In genomic region chr1:156123356-156124196, GRCh38 we compare ENCODE assay signal across 1 cellular context.
A peak's percentile ranks its signal among the peaks of the same experiment; 100 is the strongest.
TF ChIP-seq lines count a peak whose summit lies in the region.

No MANE protein-coding gene starts in this region.

TF ChIP-seq in HepG2, 621 proteins besides CTCF, POLR2A, EP300 and RAD21 (continued from another document):
- TF ChIP-seq ZBTB46 (CRISPR knock-in tag; IDR thresholded peaks at IDR 0.05; ENCODE audit: borderline replicate concordance) (no peak), NPAS2 (CRISPR knock-in tag; IDR thresholded peaks at IDR 0.05; ENCODE audit: borderline replicate concordance) (no peak), HNRNPLL (IDR thresholded peaks at IDR 0.05; ENCODE audit: low read depth, low read length, poor library complexity, severe bottlenecking) (no peak), ZMYM4 (CRISPR knock-in tag; IDR thresholded peaks at IDR 0.05) (peak; percentile 42; the same call in 1 of the 2 replicates), UBTF (CRISPR knock-in tag; IDR thresholded peaks at IDR 0.05) (peak; percentile 46), ZNF589 (CRISPR knock-in tag; conservative IDR thresholded peaks at IDR 0.05) (no peak), ZNF431 (CRISPR knock-in tag; IDR thresholded peaks at IDR 0.05; ENCODE audit: borderline replicate concordance, low read depth) (0 out of 2 replicates have a peak, but pooled peaks have one; percentile 61), ZNF260 (CRISPR knock-in tag; IDR thresholded peaks at IDR 0.05; ENCODE audit: borderline replicate concordance, low read depth) (no peak), NFIB (CRISPR knock-in tag; IDR thresholded peaks at IDR 0.05; ENCODE audit: borderline replicate concordance) (no peak), ZNF570 (CRISPR knock-in tag; IDR thresholded peaks at IDR 0.05; ENCODE audit: borderline replicate concordance) (no peak), ZNF772 (CRISPR knock-in tag; IDR thresholded peaks at IDR 0.05) (no peak), RFX3 (CRISPR knock-in tag; IDR thresholded peaks at IDR 0.05) (no peak), GMEB1 (CRISPR knock-in tag; IDR thresholded peaks at IDR 0.05; ENCODE audit: borderline replicate concordance) (peak; percentile 44; the same call in 1 of the 2 replicates), ZNF576 (CRISPR knock-in tag; IDR thresholded peaks at IDR 0.05) (no peak), ZSCAN12 (CRISPR knock-in tag; IDR thresholded peaks at IDR 0.05) (no peak), ZNF674 (CRISPR knock-in tag; IDR thresholded peaks at IDR 0.05; ENCODE audit: low read depth) (no peak), ZNF235 (CRISPR knock-in tag; IDR thresholded peaks at IDR 0.05; ENCODE audit: borderline replicate concordance) (no peak), MYNN (CRISPR knock-in tag; IDR thresholded peaks at IDR 0.05; ENCODE audit: low read depth) (no peak), HBP1 (CRISPR knock-in tag; IDR thresholded peaks at IDR 0.05; ENCODE audit: low read depth) (no peak), ZNF101 (CRISPR knock-in tag; IDR thresholded peaks at IDR 0.05; ENCODE audit: borderline replicate concordance, low read depth) (no peak), JDP2 (CRISPR knock-in tag; IDR thresholded peaks at IDR 0.05; ENCODE audit: borderline replicate concordance) (no peak), RBFOX2 (IDR thresholded peaks at IDR 0.05; ENCODE audit: low read depth, low read length) (no peak), FOXP1 (IDR thresholded peaks at IDR 0.05) (no peak), FOXP1 (CRISPR knock-in tag; IDR thresholded peaks at IDR 0.05) (peak; percentile 59), ZNF207 (IDR thresholded peaks at IDR 0.05; ENCODE audit: borderline replicate concordance) (no peak), BRD4 (CRISPR knock-in tag; IDR thresholded peaks at IDR 0.05) (no peak), U2AF1 (optimal IDR thresholded peaks at IDR 0.05; ENCODE audit: low read depth, low read length) (no peak)
- TF ChIP-seq, protein P1, sequence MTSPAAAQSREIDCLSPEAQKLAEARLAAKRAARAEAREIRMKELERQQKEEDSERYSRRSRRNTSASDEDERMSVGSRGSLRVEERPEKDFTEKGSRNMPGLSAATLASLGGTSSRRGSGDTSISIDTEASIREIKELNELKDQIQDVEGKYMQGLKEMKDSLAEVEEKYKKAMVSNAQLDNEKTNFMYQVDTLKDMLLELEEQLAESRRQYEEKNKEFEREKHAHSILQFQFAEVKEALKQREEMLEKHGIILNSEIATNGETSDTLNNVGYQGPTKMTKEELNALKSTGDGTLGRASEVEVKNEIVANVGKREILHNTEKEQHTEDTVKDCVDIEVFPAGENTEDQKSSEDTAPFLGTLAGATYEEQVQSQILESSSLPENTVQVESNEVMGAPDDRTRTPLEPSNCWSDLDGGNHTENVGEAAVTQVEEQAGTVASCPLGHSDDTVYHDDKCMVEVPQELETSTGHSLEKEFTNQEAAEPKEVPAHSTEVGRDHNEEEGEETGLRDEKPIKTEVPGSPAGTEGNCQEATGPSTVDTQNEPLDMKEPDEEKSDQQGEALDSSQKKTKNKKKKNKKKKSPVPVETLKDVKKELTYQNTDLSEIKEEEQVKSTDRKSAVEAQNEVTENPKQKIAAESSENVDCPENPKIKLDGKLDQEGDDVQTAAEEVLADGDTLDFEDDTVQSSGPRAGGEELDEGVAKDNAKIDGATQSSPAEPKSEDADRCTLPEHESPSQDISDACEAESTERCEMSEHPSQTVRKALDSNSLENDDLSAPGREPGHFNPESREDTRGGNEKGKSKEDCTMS (CRISPR knock-in tag; conservative IDR thresholded peaks at IDR 0.05) = no peak
- TF ChIP-seq, protein P2, sequence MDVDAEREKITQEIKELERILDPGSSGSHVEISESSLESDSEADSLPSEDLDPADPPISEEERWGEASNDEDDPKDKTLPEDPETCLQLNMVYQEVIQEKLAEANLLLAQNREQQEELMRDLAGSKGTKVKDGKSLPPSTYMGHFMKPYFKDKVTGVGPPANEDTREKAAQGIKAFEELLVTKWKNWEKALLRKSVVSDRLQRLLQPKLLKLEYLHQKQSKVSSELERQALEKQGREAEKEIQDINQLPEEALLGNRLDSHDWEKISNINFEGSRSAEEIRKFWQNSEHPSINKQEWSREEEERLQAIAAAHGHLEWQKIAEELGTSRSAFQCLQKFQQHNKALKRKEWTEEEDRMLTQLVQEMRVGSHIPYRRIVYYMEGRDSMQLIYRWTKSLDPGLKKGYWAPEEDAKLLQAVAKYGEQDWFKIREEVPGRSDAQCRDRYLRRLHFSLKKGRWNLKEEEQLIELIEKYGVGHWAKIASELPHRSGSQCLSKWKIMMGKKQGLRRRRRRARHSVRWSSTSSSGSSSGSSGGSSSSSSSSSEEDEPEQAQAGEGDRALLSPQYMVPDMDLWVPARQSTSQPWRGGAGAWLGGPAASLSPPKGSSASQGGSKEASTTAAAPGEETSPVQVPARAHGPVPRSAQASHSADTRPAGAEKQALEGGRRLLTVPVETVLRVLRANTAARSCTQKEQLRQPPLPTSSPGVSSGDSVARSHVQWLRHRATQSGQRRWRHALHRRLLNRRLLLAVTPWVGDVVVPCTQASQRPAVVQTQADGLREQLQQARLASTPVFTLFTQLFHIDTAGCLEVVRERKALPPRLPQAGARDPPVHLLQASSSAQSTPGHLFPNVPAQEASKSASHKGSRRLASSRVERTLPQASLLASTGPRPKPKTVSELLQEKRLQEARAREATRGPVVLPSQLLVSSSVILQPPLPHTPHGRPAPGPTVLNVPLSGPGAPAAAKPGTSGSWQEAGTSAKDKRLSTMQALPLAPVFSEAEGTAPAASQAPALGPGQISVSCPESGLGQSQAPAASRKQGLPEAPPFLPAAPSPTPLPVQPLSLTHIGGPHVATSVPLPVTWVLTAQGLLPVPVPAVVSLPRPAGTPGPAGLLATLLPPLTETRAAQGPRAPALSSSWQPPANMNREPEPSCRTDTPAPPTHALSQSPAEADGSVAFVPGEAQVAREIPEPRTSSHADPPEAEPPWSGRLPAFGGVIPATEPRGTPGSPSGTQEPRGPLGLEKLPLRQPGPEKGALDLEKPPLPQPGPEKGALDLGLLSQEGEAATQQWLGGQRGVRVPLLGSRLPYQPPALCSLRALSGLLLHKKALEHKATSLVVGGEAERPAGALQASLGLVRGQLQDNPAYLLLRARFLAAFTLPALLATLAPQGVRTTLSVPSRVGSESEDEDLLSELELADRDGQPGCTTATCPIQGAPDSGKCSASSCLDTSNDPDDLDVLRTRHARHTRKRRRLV (CRISPR knock-in tag; IDR thresholded peaks at IDR 0.05) = no peak
- TF ChIP-seq, protein P3, sequence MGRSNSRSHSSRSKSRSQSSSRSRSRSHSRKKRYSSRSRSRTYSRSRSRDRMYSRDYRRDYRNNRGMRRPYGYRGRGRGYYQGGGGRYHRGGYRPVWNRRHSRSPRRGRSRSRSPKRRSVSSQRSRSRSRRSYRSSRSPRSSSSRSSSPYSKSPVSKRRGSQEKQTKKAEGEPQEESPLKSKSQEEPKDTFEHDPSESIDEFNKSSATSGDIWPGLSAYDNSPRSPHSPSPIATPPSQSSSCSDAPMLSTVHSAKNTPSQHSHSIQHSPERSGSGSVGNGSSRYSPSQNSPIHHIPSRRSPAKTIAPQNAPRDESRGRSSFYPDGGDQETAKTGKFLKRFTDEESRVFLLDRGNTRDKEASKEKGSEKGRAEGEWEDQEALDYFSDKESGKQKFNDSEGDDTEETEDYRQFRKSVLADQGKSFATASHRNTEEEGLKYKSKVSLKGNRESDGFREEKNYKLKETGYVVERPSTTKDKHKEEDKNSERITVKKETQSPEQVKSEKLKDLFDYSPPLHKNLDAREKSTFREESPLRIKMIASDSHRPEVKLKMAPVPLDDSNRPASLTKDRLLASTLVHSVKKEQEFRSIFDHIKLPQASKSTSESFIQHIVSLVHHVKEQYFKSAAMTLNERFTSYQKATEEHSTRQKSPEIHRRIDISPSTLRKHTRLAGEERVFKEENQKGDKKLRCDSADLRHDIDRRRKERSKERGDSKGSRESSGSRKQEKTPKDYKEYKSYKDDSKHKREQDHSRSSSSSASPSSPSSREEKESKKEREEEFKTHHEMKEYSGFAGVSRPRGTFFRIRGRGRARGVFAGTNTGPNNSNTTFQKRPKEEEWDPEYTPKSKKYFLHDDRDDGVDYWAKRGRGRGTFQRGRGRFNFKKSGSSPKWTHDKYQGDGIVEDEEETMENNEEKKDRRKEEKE (IDR thresholded peaks at IDR 0.05) = no peak
- TF ChIP-seq, protein P4, sequence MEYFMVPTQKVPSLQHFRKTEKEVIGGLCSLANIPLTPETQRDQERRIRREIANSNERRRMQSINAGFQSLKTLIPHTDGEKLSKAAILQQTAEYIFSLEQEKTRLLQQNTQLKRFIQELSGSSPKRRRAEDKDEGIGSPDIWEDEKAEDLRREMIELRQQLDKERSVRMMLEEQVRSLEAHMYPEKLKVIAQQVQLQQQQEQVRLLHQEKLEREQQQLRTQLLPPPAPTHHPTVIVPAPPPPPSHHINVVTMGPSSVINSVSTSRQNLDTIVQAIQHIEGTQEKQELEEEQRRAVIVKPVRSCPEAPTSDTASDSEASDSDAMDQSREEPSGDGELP (IDR thresholded peaks at IDR 0.05; ENCODE audit: borderline replicate concordance, low read depth) = peak; percentile 93
- TF ChIP-seq, protein P5, sequence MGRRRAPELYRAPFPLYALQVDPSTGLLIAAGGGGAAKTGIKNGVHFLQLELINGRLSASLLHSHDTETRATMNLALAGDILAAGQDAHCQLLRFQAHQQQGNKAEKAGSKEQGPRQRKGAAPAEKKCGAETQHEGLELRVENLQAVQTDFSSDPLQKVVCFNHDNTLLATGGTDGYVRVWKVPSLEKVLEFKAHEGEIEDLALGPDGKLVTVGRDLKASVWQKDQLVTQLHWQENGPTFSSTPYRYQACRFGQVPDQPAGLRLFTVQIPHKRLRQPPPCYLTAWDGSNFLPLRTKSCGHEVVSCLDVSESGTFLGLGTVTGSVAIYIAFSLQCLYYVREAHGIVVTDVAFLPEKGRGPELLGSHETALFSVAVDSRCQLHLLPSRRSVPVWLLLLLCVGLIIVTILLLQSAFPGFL (CRISPR knock-in tag; IDR thresholded peaks at IDR 0.05) = no peak
